In genomic region chr10:43137971-43138756, GRCh38 we compare ENCODE assay signal across 8 cellular contexts. TPM values are rescaled to one million over a fixed set of nuclear protein-coding genes. Genes with fewer than 3 reads are reported as not detected.
DNase-seq lines count a peak whose midpoint lies in the region; ATAC-seq, FAIRE-seq and TF ChIP-seq lines count a peak whose summit lies in the region.

A gene with protein sequence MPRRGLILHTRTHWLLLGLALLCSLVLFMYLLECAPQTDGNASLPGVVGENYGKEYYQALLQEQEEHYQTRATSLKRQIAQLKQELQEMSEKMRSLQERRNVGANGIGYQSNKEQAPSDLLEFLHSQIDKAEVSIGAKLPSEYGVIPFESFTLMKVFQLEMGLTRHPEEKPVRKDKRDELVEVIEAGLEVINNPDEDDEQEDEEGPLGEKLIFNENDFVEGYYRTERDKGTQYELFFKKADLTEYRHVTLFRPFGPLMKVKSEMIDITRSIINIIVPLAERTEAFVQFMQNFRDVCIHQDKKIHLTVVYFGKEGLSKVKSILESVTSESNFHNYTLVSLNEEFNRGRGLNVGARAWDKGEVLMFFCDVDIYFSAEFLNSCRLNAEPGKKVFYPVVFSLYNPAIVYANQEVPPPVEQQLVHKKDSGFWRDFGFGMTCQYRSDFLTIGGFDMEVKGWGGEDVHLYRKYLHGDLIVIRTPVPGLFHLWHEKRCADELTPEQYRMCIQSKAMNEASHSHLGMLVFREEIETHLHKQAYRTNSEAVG (plus strand): TSS chr10:43138445. CDS start chr10:43155150, 16,705 bp downstream.

- H3K4me1 ChIP-seq in Caco-2: peaks cover 6% of the 10 kb centered on the region; the same call in 1 of the 2 replicates
- peaks cover 28% of the 10 kb centered on the region for H3K4me1 ChIP-seq in OCI-LY3 (ENCODE audit: low read length)
- H3K4me1 ChIP-seq in mucosa of descending colon (ENCODE audit: low read depth): peaks cover 13% of the 10 kb centered on the region

- H3K4me3 ChIP-seq in Caco-2 (ENCODE audit: low read depth, low read length) (peak within 1 kb of the TSS; percentile 95), OCI-LY3 (ENCODE audit: low read length) (peak within 1 kb of the TSS; percentile 99), mucosa of descending colon (peak within 1 kb of the TSS; percentile 62)

- peak within 1 kb of the TSS; percentile 62 for H3K27ac ChIP-seq in OCI-LY3 (ENCODE audit: low read length)
- H3K27ac ChIP-seq in epithelial cell of prostate: peak within 1 kb of the TSS; percentile 91

- POLR2A ChIA-PET in Caco-2 (lab: Charles Lee): no interaction called here

- H3K36me3 Mint-ChIP-seq in Caco-2 (ENCODE audit: insufficient read depth, unreplicated experiment): no peaks in the 10 kb centered on the region

- H2AFZ ChIP-seq in OCI-LY3 (ENCODE audit: low read depth, low read length): peak within 1 kb of the TSS; percentile 74; the same call in 1 of the 2 replicates

- peak within 1 kb of the TSS; percentile 91 for H3K9ac ChIP-seq in OCI-LY3 (ENCODE audit: low read length)

- H3K27me3 ChIP-seq in Caco-2 (replicated peaks; ENCODE audit: control insufficient read depth, insufficient read depth, low read length) (peaks cover 2% of the 10 kb centered on the region), OCI-LY3 (ENCODE audit: low read depth, low read length) (no peaks in the 10 kb centered on the region)

- no peaks in the 10 kb centered on the region for H3K9me3 Mint-ChIP-seq in Caco-2 (ENCODE audit: unreplicated experiment)

- H4K20me1 ChIP-seq in OCI-LY3 (ENCODE audit: insufficient read depth, low read length): peaks cover 6% of the 10 kb centered on the region

- FAIRE-seq in HTR-8/SVneo (lab: Jason Lieb, UNC): peak; percentile 54

- peaks cover 49% of the 10 kb centered on the region for H3K79me2 ChIP-seq in OCI-LY3 (ENCODE audit: low read length)

- peak within 1 kb of the TSS; percentile 91 for H3K4me3 Mint-ChIP-seq in Caco-2 (ENCODE audit: unreplicated experiment)

- no peaks in the 10 kb centered on the region for H3K9me3 ChIP-seq in Caco-2
- H3K9me3 ChIP-seq in OCI-LY3 (ENCODE audit: insufficient read depth, low read length): no peaks in the 10 kb centered on the region
- H3K9me3 ChIP-seq in mucosa of descending colon: no peaks in the 10 kb centered on the region

- H3K27me3 Mint-ChIP-seq in Caco-2 (ENCODE audit: insufficient read depth, unreplicated experiment): peaks cover 2% of the 10 kb centered on the region

- H3K36me3 ChIP-seq in Caco-2 (ENCODE audit: control insufficient read depth, insufficient read depth, low read length) (no peaks in the 10 kb centered on the region), OCI-LY3 (replicated peaks; ENCODE audit: low read depth, low read length) (no peaks in the 10 kb centered on the region), mucosa of descending colon (ENCODE audit: low read depth) (no peaks in the 10 kb centered on the region)

- DNase-seq in Caco-2 (peak; percentile 76 to 87), HTR-8/SVneo (ENCODE audit: insufficient read length, low spot score) (peak; percentile 67), activated T-cell treated with anti-CD3 and anti-CD28 coated beads for 24 hours (ENCODE audit: low read depth) (peak; percentile 82), epithelial cell of prostate (ENCODE audit: low read depth, low spot score) (no peak), mucosa of descending colon (peak; percentile 91 to 92 (median 92))
- DNase-seq in stimulated activated CD8-positive, alpha-beta memory T cell treated with anti-CD3 and anti-CD28 coated beads, Interleukin-4, amount 100 ng/mL, for 1 hour (ENCODE audit: low read depth in 2 of 2, low spot score in 1 of 2): peak; percentile 66 to 75

- BruUV-seq in Caco-2 (replicated peaks; lab: Mats Ljungman, UMichigan): TSS peak; percentile 66

- peak within 1 kb of the TSS; percentile 85 for H3K4me2 ChIP-seq in OCI-LY3 (ENCODE audit: low read length)

- ATAC-seq in GM21367 (IDR thresholded peaks at IDR 0.05; ENCODE audit: unreplicated experiment): peak; percentile 59
- ATAC-seq in mucosa of descending colon: peak; percentile 97

- no peak for TF ChIP-seq CTCF in Caco-2 (IDR thresholded peaks at IDR 0.05; ENCODE audit: insufficient read depth in 1 of 2, low read depth in 1 of 2, low read length in 1 of 2, severe bottlenecking in 1 of 2, unreplicated experiment in 1 of 2)
- TF ChIP-seq CTCF in OCI-LY3 (IDR thresholded peaks at IDR 0.05; ENCODE audit: low read depth, low read length): no peak
- no peak for TF ChIP-seq CTCF in mucosa of descending colon (IDR thresholded peaks at IDR 0.05)

- H3K4me1 Mint-ChIP-seq in Caco-2 (ENCODE audit: low read depth, unreplicated experiment): peaks cover 12% of the 10 kb centered on the region

- H3K27ac Mint-ChIP-seq in Caco-2 (ENCODE audit: unreplicated experiment): peak within 1 kb of the TSS; percentile 74

- CTCF ChIA-PET in Caco-2 (lab: Charles Lee): no interaction called here

- intact Hi-C loops in Caco-2 (cut with micrococcal nuclease; ENCODE audit: unreplicated experiment) (no loop called here), mucosa of descending colon (cut with DNase I, micrococcal nuclease) (no loop called here)

RNA-seq across cellular contexts. Expression of the gene that starts here (rescaled TPM):
- total RNA-seq in Caco-2 (2022) (5.0 and 6.4 TPM in 2 replicates), mucosa of descending colon (10 to 100 TPM in 1 of 3 donors, 1 to 10 TPM in 2; 3.9 to 20.1 (median 7.4) TPM)
